1 cellular context compared by ENCODE assay signal in the genomic region with DNA sequence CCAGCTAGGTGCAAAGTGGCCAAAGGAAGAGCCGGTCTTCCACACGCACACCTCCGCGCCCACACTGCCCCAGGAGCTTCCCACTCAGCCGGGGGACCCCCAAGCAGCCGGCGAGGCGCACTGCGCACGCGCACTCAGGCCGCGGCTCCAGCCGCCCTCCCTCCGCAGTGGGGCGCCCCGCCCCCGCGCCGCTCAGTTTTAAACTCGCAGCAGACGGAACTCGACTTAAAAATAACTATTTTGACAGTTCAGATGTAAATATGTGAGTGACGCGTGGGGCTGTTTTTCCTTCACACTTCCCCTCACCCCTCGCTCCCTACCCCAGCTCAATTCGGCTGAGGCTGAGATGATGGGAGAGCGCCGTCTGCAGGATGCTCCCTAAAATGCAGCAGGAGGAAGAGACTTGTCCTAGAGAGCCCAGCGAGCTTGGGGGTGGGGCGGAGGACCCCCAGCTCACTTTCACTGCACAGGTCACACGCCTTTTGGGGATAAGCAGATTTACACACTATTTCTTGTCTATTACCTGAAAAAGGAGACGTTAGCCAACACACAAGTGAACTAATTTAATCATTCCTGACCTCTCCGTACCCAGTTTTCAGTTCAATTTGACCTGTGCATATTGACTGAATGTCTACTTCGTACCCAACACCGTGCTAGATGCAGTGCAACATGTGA.
TF ChIP-seq lines count a peak whose summit lies in the region.

No MANE protein-coding gene starts in this region.

TF ChIP-seq in HCT116, 20 proteins besides CTCF, POLR2A, EP300 and RAD21 (continued from another document):
- TF ChIP-seq, protein P1, sequence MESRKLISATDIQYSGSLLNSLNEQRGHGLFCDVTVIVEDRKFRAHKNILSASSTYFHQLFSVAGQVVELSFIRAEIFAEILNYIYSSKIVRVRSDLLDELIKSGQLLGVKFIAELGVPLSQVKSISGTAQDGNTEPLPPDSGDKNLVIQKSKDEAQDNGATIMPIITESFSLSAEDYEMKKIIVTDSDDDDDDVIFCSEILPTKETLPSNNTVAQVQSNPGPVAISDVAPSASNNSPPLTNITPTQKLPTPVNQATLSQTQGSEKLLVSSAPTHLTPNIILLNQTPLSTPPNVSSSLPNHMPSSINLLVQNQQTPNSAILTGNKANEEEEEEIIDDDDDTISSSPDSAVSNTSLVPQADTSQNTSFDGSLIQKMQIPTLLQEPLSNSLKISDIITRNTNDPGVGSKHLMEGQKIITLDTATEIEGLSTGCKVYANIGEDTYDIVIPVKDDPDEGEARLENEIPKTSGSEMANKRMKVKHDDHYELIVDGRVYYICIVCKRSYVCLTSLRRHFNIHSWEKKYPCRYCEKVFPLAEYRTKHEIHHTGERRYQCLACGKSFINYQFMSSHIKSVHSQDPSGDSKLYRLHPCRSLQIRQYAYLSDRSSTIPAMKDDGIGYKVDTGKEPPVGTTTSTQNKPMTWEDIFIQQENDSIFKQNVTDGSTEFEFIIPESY (IDR thresholded peaks at IDR 0.05; ENCODE audit: extremely low read depth, insufficient replicate concordance, low read length): no peak
- TF ChIP-seq POLR2AphosphoS5 (IDR thresholded peaks at IDR 0.05; ENCODE audit: low read depth, low read length) (peak; percentile 22; the same call in 1 of the 2 replicates), EGR1 (IDR thresholded peaks at IDR 0.05; ENCODE audit: low read depth) (peak; percentile 80)
- TF ChIP-seq, protein P2, sequence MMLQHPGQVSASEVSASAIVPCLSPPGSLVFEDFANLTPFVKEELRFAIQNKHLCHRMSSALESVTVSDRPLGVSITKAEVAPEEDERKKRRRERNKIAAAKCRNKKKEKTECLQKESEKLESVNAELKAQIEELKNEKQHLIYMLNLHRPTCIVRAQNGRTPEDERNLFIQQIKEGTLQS (IDR thresholded peaks at IDR 0.05): no peak
TF ChIP-seq in HCT116: peak in this region for 2.
